Comparison of ENCODE assay signal across 21 cellular contexts in genomic region chr12:4734625-4735196, GRCh38. TPM values are rescaled to one million over a fixed set of nuclear protein-coding genes. Genes with fewer than 3 reads are reported as not detected.
DNase-seq lines count a peak whose midpoint lies in the region; ATAC-seq and TF ChIP-seq lines count a peak whose summit lies in the region.
"Had no signal": no experiment of that assay in that cellular context is flagged by ENCODE, and none has a peak within 500 bp of the region (broad histone marks: within the 10 kb centered on the region; RNA-seq: fewer than 3 reads in every experiment).

No MANE protein-coding gene starts in this region.

- H3K27me3 ChIP-seq in heart left ventricle (peaks cover 0 to 3% (median 0%) of the 10 kb centered on the region in 9 donors), rectal smooth muscle tissue (ENCODE audit: control insufficient read depth, insufficient read depth, low read length) (no peaks in the 10 kb centered on the region), ovary (no peaks in the 10 kb centered on the region)
- H3K27me3 ChIP-seq: BLaER1 had no signal

- DNase-seq in left cardiac atrium, result no peak
- no peak for DNase-seq in heart left ventricle
- no peak for DNase-seq in stimulated activated CD8-positive, alpha-beta memory T cell treated with anti-CD3 and anti-CD28 coated beads, Interleukin-4, amount 100 ng/mL, for 48 hours
- no peak for DNase-seq in ovary
- DNase-seq: CD4-positive, alpha-beta T cell; CD8-positive, alpha-beta memory T cell; DMS 273 treated with DMSO at 0.1 percent for 48 hours; DMS79; EL; GDM1; H9 had no signal

- WGBS in heart left ventricle, 4 donors, result 44 to 76% (median 51%) methylated on average over 4 of the region's 4 CpGs
- 32 to 43% (median 40%) methylated on average over 4 of the region's 4 CpGs for WGBS in ovary, 3 donors

- H3K9ac ChIP-seq in rectal smooth muscle tissue (ENCODE audit: low read length), result no peak overlapping the region
- H3K9ac ChIP-seq: BLaER1 had no signal

- no peak for TF ChIP-seq POLR2A in heart left ventricle (IDR thresholded peaks at IDR 0.05)
- TF ChIP-seq POLR2A in ovary (IDR thresholded peaks at IDR 0.05), result no peak

- intact Hi-C loops in left cardiac atrium (cut with DNase I) (no loop called here), heart left ventricle (cut with DNase I) (no loop called here), ovary (cut with DNase I) (no loop called here)

- H3K36me3 ChIP-seq in heart left ventricle, result no peaks in the 10 kb centered on the region
- H3K36me3 ChIP-seq in rectal smooth muscle tissue (ENCODE audit: control insufficient read depth, insufficient read depth, low read length), result no peaks in the 10 kb centered on the region
- no peaks in the 10 kb centered on the region for H3K36me3 ChIP-seq in ovary
- H3K36me3 ChIP-seq: BLaER1 had no signal

- H3K27ac ChIP-seq in heart left ventricle, result no peak overlapping the region
- peak overlapping the region; percentile 93 for H3K27ac ChIP-seq in C4-2B
- peak overlapping the region; percentile 89 for H3K27ac ChIP-seq in VCaP
- no peak overlapping the region for H3K27ac ChIP-seq in rectal smooth muscle tissue (ENCODE audit: low read depth, low read length)
- no peak overlapping the region for H3K27ac ChIP-seq in ovary
- H3K27ac ChIP-seq: 22Rv1, BLaER1 had no signal

- TF ChIP-seq EP300 in ovary (IDR thresholded peaks at IDR 0.05), result no peak

- H3K4me3 ChIP-seq in heart left ventricle (no peak overlapping the region), rectal smooth muscle tissue (ENCODE audit: low read length) (peak overlapping the region; percentile 21), ovary (no peak overlapping the region)
- H3K4me3 ChIP-seq: BLaER1, GM12878, GM23338 had no signal

- ATAC-seq in left cardiac atrium (peak; percentile 67 to 79), heart left ventricle (no peak), HG02884 (IDR thresholded peaks at IDR 0.05; ENCODE audit: unreplicated experiment) (no peak)
- ATAC-seq: GM12878, GM23338, HCT116 had no signal

- H3K4me1 ChIP-seq in heart left ventricle (peaks cover 0 to 9% (median 0%) of the 10 kb centered on the region in 12 donors), rectal smooth muscle tissue (ENCODE audit: control insufficient read depth, insufficient read depth, low read length) (no peaks in the 10 kb centered on the region), ovary (ENCODE audit: insufficient read depth) (no peaks in the 10 kb centered on the region)
- H3K4me1 ChIP-seq: BLaER1 had no signal

- H3K9me3 ChIP-seq in heart left ventricle (no peaks in the 10 kb centered on the region), ovary (no peaks in the 10 kb centered on the region)
- H3K9me3 ChIP-seq: BLaER1 had no signal

- TF ChIP-seq CTCF in heart left ventricle (IDR thresholded peaks at IDR 0.05), result no peak
- TF ChIP-seq CTCF in C4-2B (conservative IDR thresholded peaks at IDR 0.05), result no peak
- TF ChIP-seq CTCF in VCaP (conservative IDR thresholded peaks at IDR 0.05), result no peak
- no peak for TF ChIP-seq CTCF in ovary (IDR thresholded peaks at IDR 0.05)

RNA-seq across cellular contexts. Expression of gene GALNT8, which starts 14.5 kb away (rescaled TPM):
- 1 to 10 TPM; 3.5 to 4.3 TPM for total RNA-seq in left cardiac atrium
- 1 to 10 TPM in 4 of 9 donors, under 1 TPM in 5; 0.35 to 2.6 (median 0.96) TPM for total RNA-seq in heart left ventricle
- polyA plus RNA-seq in heart left ventricle, result under 1 TPM; 0.40 to 0.88 TPM
- 1 to 10 TPM in 4 of 7 donors, under 1 TPM in 3; 0.67 to 2.0 (median 1.3) TPM for total RNA-seq in ovary
- 1 to 10 TPM; 1.0 to 5.6 TPM for polyA plus RNA-seq in ovary
- polyA plus RNA-seq: AG04450 had no signal

Comparison
In these comparisons a context has a peak if more than half of its experiments do, and no peak if none do; other contexts are left out.
1. ATAC-seq: peak in left cardiac atrium (2 of 2); none in heart left ventricle (0 of 4) and HG02884 (single experiment).
2. H3K27ac ChIP-seq: peak in C4-2B (single experiment) and VCaP (single experiment); none in heart left ventricle (0 of 12), rectal smooth muscle tissue (single experiment) and ovary (0 of 2).